ENCODE assay signal across 18 cellular contexts in the genomic region with DNA sequence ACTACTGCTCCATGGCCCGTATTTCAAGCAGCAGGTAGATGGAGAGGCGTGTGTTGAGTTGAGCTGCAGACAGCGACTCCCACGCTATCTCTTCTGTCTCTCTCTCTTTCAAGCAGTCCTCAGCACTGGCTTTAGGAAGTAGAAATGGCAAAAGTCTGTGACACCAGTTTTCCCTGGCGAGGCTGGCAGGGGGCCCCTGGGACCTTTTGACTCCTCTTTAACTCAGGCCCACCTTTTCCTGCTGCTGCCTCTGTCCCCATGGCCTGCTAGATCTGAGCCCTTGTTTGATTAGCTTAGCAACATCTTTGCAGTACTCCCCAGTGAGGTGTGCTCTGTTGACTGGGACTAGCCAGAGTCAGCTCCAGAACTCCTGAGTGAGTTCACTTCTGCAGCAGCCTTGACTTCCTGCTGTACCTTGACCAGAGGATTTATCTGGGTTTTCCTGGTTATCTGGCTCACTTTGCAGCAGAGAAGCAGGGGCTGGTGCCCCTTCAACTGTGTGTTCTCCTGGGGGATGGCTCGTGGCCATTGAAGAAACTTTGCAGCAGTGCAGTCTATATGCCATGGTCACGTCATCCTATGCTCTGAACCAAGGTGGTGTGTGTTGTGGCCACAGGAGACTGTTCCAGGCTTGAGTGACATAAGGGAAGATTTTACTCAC.
"Had no signal": no experiment of that assay in that cellular context is flagged by ENCODE, and none has a peak within 500 bp of the region (broad histone marks: within the 10 kb centered on the region; RNA-seq: fewer than 3 reads in every experiment).

No MANE protein-coding gene starts in this region.

- H3K9me3 ChIP-seq: gastroesophageal sphincter, lower lobe of right lung, spleen, transverse colon had no signal

- H3K36me3 Mint-ChIP-seq: stimulated activated naive B cell treated with anti-CD40 and anti-IgM and Interleukin-4, amounts not matched to agents 10 μg/mL and 1 μg/mL and 100 μg/mL, for 72 hours; T-cell had no signal

- H3K27me3 Mint-ChIP-seq: dendritic cell treated with granulocyte-macrophage colony-stimulating factor and Interleukin-4, amounts not matched to agents 40 ng/mL and 50 ng/mL, for 4 days; T-cell had no signal

- H3K36me3 ChIP-seq: lower lobe of right lung, spleen, transverse colon had no signal

- H3K9me3 Mint-ChIP-seq: activated B cell treated with CpG ODN at 0.5 μM for 24 hours; activated CD4-positive, alpha-beta T cell treated with anti-CD3 and anti-CD28 coated beads, Interleukin-2, amount 10 ng/mL, durations not matched to agents 24 days and 14 days; activated naive CD4-positive, alpha-beta T cell treated with anti-CD3 and anti-CD28 coated beads for 36 hours; dendritic cell treated with granulocyte-macrophage colony-stimulating factor and Interleukin-4, amounts not matched to agents 40 ng/mL and 50 ng/mL, for 4 days; naive thymus-derived CD8-positive, alpha-beta T cell; stimulated activated naive B cell treated with anti-CD40 and anti-IgM and Interleukin-4, amounts not matched to agents 10 μg/mL and 1 μg/mL and 100 μg/mL, for 72 hours; T-cell had no signal

- H3K4me3 Mint-ChIP-seq: activated B cell treated with CpG ODN at 0.5 μM for 24 hours; activated CD4-positive, alpha-beta T cell treated with anti-CD3 and anti-CD28 coated beads, Interleukin-2, amount 10 ng/mL, durations not matched to agents 24 days and 14 days; activated naive CD4-positive, alpha-beta T cell treated with anti-CD3 and anti-CD28 coated beads for 36 hours; dendritic cell treated with granulocyte-macrophage colony-stimulating factor and Interleukin-4, amounts not matched to agents 40 ng/mL and 50 ng/mL, for 4 days; naive thymus-derived CD8-positive, alpha-beta T cell; stimulated activated naive B cell treated with anti-CD40 and anti-IgM and Interleukin-4, amounts not matched to agents 10 μg/mL and 1 μg/mL and 100 μg/mL, for 72 hours; T-cell had no signal

- H3K27ac ChIP-seq: gastroesophageal sphincter, lower lobe of right lung, spleen, transverse colon had no signal

- H3K27me3 ChIP-seq: gastroesophageal sphincter, transverse colon had no signal

- H3K4me3 ChIP-seq: gastroesophageal sphincter, lower lobe of right lung, spleen, transverse colon had no signal

- ATAC-seq: gastroesophageal sphincter; lower lobe of right lung; naive thymus-derived CD8-positive, alpha-beta T cell; right cardiac atrium; stimulated activated naive B cell treated with anti-CD40 and anti-IgM and Interleukin-4, amounts not matched to agents 10 μg/mL and 1 μg/mL and 100 μg/mL, for 72 hours; T-cell had no signal

- H3K27ac Mint-ChIP-seq: activated B cell treated with CpG ODN at 0.5 μM for 24 hours; activated CD4-positive, alpha-beta T cell treated with anti-CD3 and anti-CD28 coated beads, Interleukin-2, amount 10 ng/mL, durations not matched to agents 24 days and 14 days; activated naive CD4-positive, alpha-beta T cell treated with anti-CD3 and anti-CD28 coated beads for 36 hours; dendritic cell treated with granulocyte-macrophage colony-stimulating factor and Interleukin-4, amounts not matched to agents 40 ng/mL and 50 ng/mL, for 4 days; naive thymus-derived CD8-positive, alpha-beta T cell; stimulated activated naive B cell treated with anti-CD40 and anti-IgM and Interleukin-4, amounts not matched to agents 10 μg/mL and 1 μg/mL and 100 μg/mL, for 72 hours; T-cell had no signal

- DNase-seq: activated B cell treated with CpG ODN at 0.5 μM for 24 hours; activated CD4-positive, alpha-beta T cell treated with anti-CD3 and anti-CD28 coated beads, Interleukin-2, amount 10 ng/mL, durations not matched to agents 24 days and 14 days; activated CD8-positive, alpha-beta memory T cell treated with anti-CD3 and anti-CD28 coated beads for 24 hours; activated naive CD4-positive, alpha-beta T cell treated with anti-CD3 and anti-CD28 coated beads for 36 hours; hippocampal formation; lower lobe of right lung; naive thymus-derived CD8-positive, alpha-beta T cell; posterior cingulate gyrus; right cardiac atrium; spleen; stimulated activated CD4-positive, alpha-beta T cell treated with anti-CD3 and anti-CD28 coated beads, Interleukin-2, amount 100 ng/mL, for 24 hours; stimulated activated naive B cell treated with anti-CD40 and anti-IgM and Interleukin-4, amounts not matched to agents 10 μg/mL and 1 μg/mL and 100 μg/mL, for 72 hours; substantia nigra; T-cell; T1000; transverse colon had no signal
